Comparison of ENCODE assay signal across 11 cellular contexts in the genomic region with DNA sequence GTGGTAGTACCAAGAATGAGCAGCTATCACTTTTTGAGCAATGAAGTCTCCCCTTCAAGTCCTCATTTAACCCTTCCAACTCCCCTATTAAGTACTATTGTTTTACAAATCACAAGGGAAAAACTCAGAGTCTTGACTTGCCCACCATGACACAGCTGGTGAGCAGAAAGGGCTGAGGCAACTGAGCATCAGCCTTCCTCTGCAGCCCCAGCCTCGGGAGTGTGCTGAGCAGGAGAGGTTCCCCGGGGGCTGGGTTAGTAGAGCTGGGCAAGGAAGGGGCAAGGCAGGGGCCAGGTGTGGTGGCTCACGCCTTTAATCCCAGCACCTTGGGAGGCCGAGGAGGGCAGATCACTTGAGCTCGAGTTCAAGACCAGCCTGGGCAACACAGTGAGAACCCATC. TPM values are rescaled to one million over a fixed set of nuclear protein-coding genes. Genes with fewer than 3 reads are reported as not detected.
A peak's percentile ranks its signal among the peaks of the same experiment; 100 is the strongest.
DNase-seq lines count a peak whose midpoint lies in the region; ATAC-seq and TF ChIP-seq lines count a peak whose summit lies in the region.
"Had no signal": no experiment of that assay in that cellular context is flagged by ENCODE, and none has a peak within 500 bp of the region (broad histone marks: within the 10 kb centered on the region; RNA-seq: fewer than 3 reads in every experiment).

No MANE protein-coding gene starts in this region.

- no peak overlapping the region for H2AFZ ChIP-seq in GM23248
- no peak overlapping the region for H2AFZ ChIP-seq in PC-3 (ENCODE audit: low read length)
- H2AFZ ChIP-seq in hepatocyte: no peak overlapping the region

- H3K79me2 ChIP-seq in GM23248 (ENCODE audit: insufficient read depth) (peaks cover 39% of the 10 kb centered on the region), PC-3 (ENCODE audit: low read length) (peaks cover 44% of the 10 kb centered on the region), hepatocyte (peaks cover 45% of the 10 kb centered on the region)

- H3K27ac ChIP-seq in GM23248: peak overlapping the region; percentile 88; the same call in 1 of the 2 replicates
- H3K27ac ChIP-seq in PC-3 (ENCODE audit: low read length): no peak overlapping the region
- H3K27ac ChIP-seq in hepatocyte: peak overlapping the region; percentile 94
- H3K27ac ChIP-seq in prostate gland: peak overlapping the region; percentile 93 to 96

- H4K20me1 ChIP-seq in GM23248 (ENCODE audit: insufficient read depth) (no peaks in the 10 kb centered on the region), PC-3 (ENCODE audit: low read length) (0 out of 2 replicates have a peak, but pooled peaks cover 6% of the 10 kb centered on the region), hepatocyte (ENCODE audit: insufficient read depth, poor library complexity, severe bottlenecking) (no peaks in the 10 kb centered on the region)

- H3K4me3 ChIP-seq in GM23248 (peak overlapping the region; percentile 94; the same call in 1 of the 2 replicates), PC-3 (ENCODE audit: low read length) (no peak overlapping the region), hepatocyte (no peak overlapping the region), prostate gland (peak overlapping the region in 1 of 2 donors; percentile 83)

- no peak for TF ChIP-seq POLR2A in prostate gland (IDR thresholded peaks at IDR 0.05)

- DNase-seq in GM23248: no peak
- DNase-seq in PC-3: no peak
- DNase-seq in hepatocyte (ENCODE audit: low spot score): no peak
- no peak for DNase-seq in prostate gland (ENCODE audit: low spot score)
- DNase-seq in T-helper 9 cell: no peak
- no peak for DNase-seq in NCI-H524 treated with DMSO at 0.1 percent for 48 hours (lab: John Stamatoyannopoulos, UW)
- DNase-seq in NCI-H226: no peak
- DNase-seq: left ventricle myocardium superior; NCI-H1105 treated with DMSO at 0.1 percent for 48 hours; stimulated activated naive CD4-positive, alpha-beta T cell had no signal

- H3K9ac ChIP-seq in GM23248 (peak overlapping the region; percentile 91), PC-3 (ENCODE audit: low read length) (no peak overlapping the region)

- peaks cover 21% of the 10 kb centered on the region for H3F3A ChIP-seq in GM23248 (ENCODE audit: insufficient read depth)
- no peaks in the 10 kb centered on the region for H3F3A ChIP-seq in PC-3 (ENCODE audit: low read length, unreplicated experiment)

- no peaks in the 10 kb centered on the region for H3K9me3 ChIP-seq in GM23248 (ENCODE audit: low read depth)
- H3K9me3 ChIP-seq in PC-3 (ENCODE audit: low read length): no peaks in the 10 kb centered on the region
- H3K9me3 ChIP-seq in hepatocyte (ENCODE audit: low read depth): no peaks in the 10 kb centered on the region
- no peaks in the 10 kb centered on the region for H3K9me3 ChIP-seq in prostate gland

- H3K9me2 ChIP-seq in GM23248 (ENCODE audit: insufficient read depth) (no peaks in the 10 kb centered on the region), PC-3 (replicated peaks; ENCODE audit: low read length) (no peaks in the 10 kb centered on the region), hepatocyte (replicated peaks; ENCODE audit: insufficient read depth) (no peaks in the 10 kb centered on the region)

- H3K36me3 ChIP-seq in GM23248 (ENCODE audit: low read depth): no peaks in the 10 kb centered on the region
- no peaks in the 10 kb centered on the region for H3K36me3 ChIP-seq in PC-3 (ENCODE audit: low read depth, low read length)
- H3K36me3 ChIP-seq in hepatocyte (replicated peaks; ENCODE audit: insufficient read depth, low read depth): no peaks in the 10 kb centered on the region
- no peaks in the 10 kb centered on the region for H3K36me3 ChIP-seq in prostate gland

- intact Hi-C loops in PC-3 (cut with micrococcal nuclease): loop anchor here (5.0 kb wide), 1 partner anchor 116 kb away; a partner anchor contains a TSS
- intact Hi-C loops in prostate gland (cut with DNase I): loop anchor here (5.0 kb wide), 1 partner anchor 39 kb away; a partner anchor contains a TSS

- H3K4me1 ChIP-seq in GM23248 (ENCODE audit: insufficient read depth) (peaks cover 13% of the 10 kb centered on the region), PC-3 (ENCODE audit: insufficient read depth, low read length) (peaks cover 31% of the 10 kb centered on the region), hepatocyte (ENCODE audit: insufficient read depth) (peaks cover 37% of the 10 kb centered on the region), prostate gland (replicated peaks) (peaks cover 14% of the 10 kb centered on the region)

- CTCF ChIA-PET in PC-3 (lab: Charles Lee): no interaction called here

- H3K27me3 ChIP-seq in GM23248 (replicated peaks; ENCODE audit: insufficient read depth) (no peaks in the 10 kb centered on the region), PC-3 (ENCODE audit: low read length) (no peaks in the 10 kb centered on the region), hepatocyte (no peaks in the 10 kb centered on the region), prostate gland (replicated peaks; ENCODE audit: insufficient read depth) (no peaks in the 10 kb centered on the region)

- no peak for TF ChIP-seq CTCF in PC-3 (conservative IDR thresholded peaks at IDR 0.05; ENCODE audit: low read depth, low read length)
- no peak for TF ChIP-seq CTCF in hepatocyte (IDR thresholded peaks at IDR 0.05; ENCODE audit: poor library complexity)
- no peak for TF ChIP-seq CTCF in prostate gland (IDR thresholded peaks at IDR 0.05)

- WGBS in GM23248 (ENCODE audit: low coverage in 1 of 2, low lambda C conversion rate in 2 of 2, missing lambda C conversion rate in 2 of 2), 2 experiments: 38 to 43% methylated on average over 5 of the region's 5 CpGs
- WGBS in hepatocyte (ENCODE audit: low lambda C conversion rate, missing lambda C conversion rate): 66% methylated on average over 5 of the region's 5 CpGs
- 67% methylated on average over 5 of the region's 5 CpGs for WGBS in prostate gland

- in situ Hi-C loops in GM23248 (cut with MboI): no loop called here

- ATAC-seq in PC-3 (no peak), HG03097 (IDR thresholded peaks at IDR 0.05; ENCODE audit: low FRiP score, unreplicated experiment) (no peak)
- ATAC-seq: left ventricle myocardium superior had no signal

- POLR2A ChIA-PET in PC-3 (lab: Charles Lee; ENCODE audit: unreplicated experiment): no interaction called here

- BruUV-seq in PC-3 (replicated peaks; lab: Mats Ljungman, UMichigan): no TSS peak

- H3K4me2 ChIP-seq in GM23248 (ENCODE audit: unreplicated experiment) (peak overlapping the region; percentile 96), PC-3 (ENCODE audit: low read length) (peak overlapping the region; percentile 99), hepatocyte (peak overlapping the region; percentile 91)

RNA-seq across cellular contexts. Expression of a gene that starts 3.2 kb away (rescaled TPM):
- 10.3 and 16.3 TPM in 2 replicates for total RNA-seq in GM23248 (2014; rRNA removed; shearing (Covaris generic))
- 1.6 and 2.8 TPM in 2 replicates for polyA plus RNA-seq in GM23248 (2016; fragmentation: Nextera tagmentation; extraction: Ambion mirVana)
- total RNA-seq in PC-3 (2014; rRNA removed): 19.2 and 26.7 TPM in 2 replicates
- 23.4 and 27.4 TPM in 2 replicates for total RNA-seq in hepatocyte
- polyA plus RNA-seq in hepatocyte: 29.4 and 30.4 TPM in 2 replicates
- 10 to 100 TPM; 43.0 to 45.3 TPM for total RNA-seq in prostate gland

RNA-seq across cellular contexts. Expression of a gene that starts 12.2 kb away (rescaled TPM):
- total RNA-seq in GM23248 (2014; rRNA removed; shearing (Covaris generic)): 1.6 and 1.8 TPM in 2 replicates
- 0.44 and 0.75 TPM in 2 replicates for polyA plus RNA-seq in GM23248 (2016; fragmentation: Nextera tagmentation; extraction: Ambion mirVana)
- 4.1 and 4.4 TPM in 2 replicates for total RNA-seq in PC-3 (2014; rRNA removed)
- 13.8 and 14.2 TPM in 2 replicates for total RNA-seq in hepatocyte
- 8.1 and 14.2 TPM in 2 replicates for polyA plus RNA-seq in hepatocyte
- total RNA-seq in prostate gland: 10 to 100 TPM; 18.0 to 20.1 TPM

RNA-seq across cellular contexts. Expression of a gene that starts 38.9 kb away (rescaled TPM):
- total RNA-seq in GM23248 (2014; rRNA removed; shearing (Covaris generic)): 5.0 and 5.1 TPM in 2 replicates
- polyA plus RNA-seq in GM23248 (2016; fragmentation: Nextera tagmentation; extraction: Ambion mirVana) (1.9 and 2.2 TPM in 2 replicates), hepatocyte (2.7 and 5.0 TPM in 2 replicates)
- total RNA-seq in PC-3 (2014; rRNA removed) (8.5 and 9.8 TPM in 2 replicates), hepatocyte (6.4 and 8.7 TPM in 2 replicates), prostate gland (10 to 100 TPM; 10.4 to 37.1 TPM)
